In genomic region chr7:24587853-24588252, GRCh38 we compare ENCODE assay signal across 8 cellular contexts. TPM values are rescaled to one million over a fixed set of nuclear protein-coding genes. Genes with fewer than 3 reads are reported as not detected.
DNase-seq lines count a peak whose midpoint lies in the region; ATAC-seq and TF ChIP-seq lines count a peak whose summit lies in the region.

No MANE protein-coding gene starts in this region.

- DNase-seq in left ventricle myocardium inferior: no peak
- DNase-seq in cardiac septum (ENCODE audit: low spot score): no peak
- DNase-seq in choroid plexus epithelial cell (ENCODE audit: low read depth): peak; percentile 30
- no peak for DNase-seq in retinal pigment epithelial cell (ENCODE audit: low read depth)
- DNase-seq in medulla oblongata (ENCODE audit: extremely low spot score): no peak
- no peak for DNase-seq in occipital lobe (lab: John Stamatoyannopoulos, UW)

- H3K27me3 ChIP-seq in left ventricle myocardium inferior (ENCODE audit: low read depth): no peaks in the 10 kb centered on the region
- no peaks in the 10 kb centered on the region for H3K27me3 ChIP-seq in SU-DHL-6 (ENCODE audit: low read length)

- peaks cover 82% of the 10 kb centered on the region for H3K79me2 ChIP-seq in SU-DHL-6 (ENCODE audit: insufficient read depth, low read length)

- intact Hi-C loops in left ventricle myocardium inferior (cut with micrococcal nuclease) (no loop called here), cardiac septum (cut with DNase I) (no loop called here)

- H4K20me1 ChIP-seq in SU-DHL-6 (ENCODE audit: low read depth, low read length): peaks cover 46% of the 10 kb centered on the region

- peak overlapping the region; percentile 1 for H3K4me2 ChIP-seq in SU-DHL-6 (ENCODE audit: low read depth, low read length, poor library complexity, severe bottlenecking)

- H3F3A ChIP-seq in SU-DHL-6 (ENCODE audit: insufficient read depth): 0 out of 2 replicates have a peak, but pooled peaks cover 4% of the 10 kb centered on the region

- H3K9me3 ChIP-seq in left ventricle myocardium inferior (replicated peaks) (no peaks in the 10 kb centered on the region), SU-DHL-6 (ENCODE audit: insufficient read depth, low read length) (no peaks in the 10 kb centered on the region)

- no peak overlapping the region for H3K4me3 ChIP-seq in left ventricle myocardium inferior
- no peak overlapping the region for H3K4me3 ChIP-seq in SU-DHL-6 (ENCODE audit: insufficient read depth, low read length, poor library complexity, severe bottlenecking)
- no peak overlapping the region for H3K4me3 ChIP-seq in choroid plexus epithelial cell (ENCODE audit: low read depth, low read length)
- H3K4me3 ChIP-seq in retinal pigment epithelial cell (ENCODE audit: low read length): no peak overlapping the region

- ATAC-seq in HG03159 (IDR thresholded peaks at IDR 0.05; ENCODE audit: unreplicated experiment): peak; percentile 77

- no peaks in the 10 kb centered on the region for H3K4me1 ChIP-seq in left ventricle myocardium inferior

- H3K9me2 ChIP-seq in SU-DHL-6 (replicated peaks; ENCODE audit: insufficient read depth, low read length): no peaks in the 10 kb centered on the region

- no peak overlapping the region for H2AFZ ChIP-seq in SU-DHL-6 (ENCODE audit: low read depth, low read length, severe bottlenecking)

- H3K27ac ChIP-seq in left ventricle myocardium inferior (replicated peaks): no peak overlapping the region
- no peak overlapping the region for H3K27ac ChIP-seq in SU-DHL-6 (ENCODE audit: low read depth, low read length)

- peak; percentile 55 for TF ChIP-seq CTCF in left ventricle myocardium inferior (IDR thresholded peaks at IDR 0.05; ENCODE audit: borderline replicate concordance)
- peak; percentile 81 for TF ChIP-seq CTCF in SU-DHL-6 (IDR thresholded peaks at IDR 0.05; ENCODE audit: insufficient read depth, low read length, poor library complexity, severe bottlenecking)
- TF ChIP-seq CTCF in choroid plexus epithelial cell (conservative IDR thresholded peaks at IDR 0.05; ENCODE audit: low read depth, low read length): peak; percentile 63
- peak; percentile 41 for TF ChIP-seq CTCF in retinal pigment epithelial cell (conservative IDR thresholded peaks at IDR 0.05; ENCODE audit: low read depth, low read length)

- no peak overlapping the region for H3K9ac ChIP-seq in SU-DHL-6 (ENCODE audit: low read length)

- H3K36me3 ChIP-seq in left ventricle myocardium inferior (no peaks in the 10 kb centered on the region), SU-DHL-6 (ENCODE audit: low read length) (no peaks in the 10 kb centered on the region; the same call in 1 of the 2 replicates)

RNA-seq across cellular contexts. Expression of gene PALS2, which starts 14.6 kb away (rescaled TPM):
- total RNA-seq in left ventricle myocardium inferior (7.1 TPM), cardiac septum (4.3 TPM), occipital lobe (422 TPM)

Comparison
In these comparisons a context has a peak if more than half of its experiments do, and no peak if none do; other contexts are left out.
1. RNA of gene PALS2, which starts 14.6 kb away (total RNA-seq): 422 TPM in occipital lobe (single experiment); 7.1 TPM in left ventricle myocardium inferior (single experiment) and 4.3 TPM in cardiac septum (single experiment); every median in the first group is over 10 times any median in the second.
2. Peak in every context shown above with its lines, with median percentiles within 50 percentile points of each other: CTCF ChIP-seq.